Comparison of ENCODE assay signal across 1 cellular context in genomic region chr16:80938035-80938927, GRCh38.
TF ChIP-seq lines count a peak whose summit lies in the region.

No MANE protein-coding gene starts in this region.

TF ChIP-seq in HepG2, 621 proteins besides CTCF, POLR2A, EP300 and RAD21 (continued from another document):
- TF ChIP-seq TEF (CRISPR knock-in tag; IDR thresholded peaks at IDR 0.05) (no peak), ZFP36 (IDR thresholded peaks at IDR 0.05; ENCODE audit: borderline replicate concordance, low read depth, low read length, partially characterized antibody) (no peak)
